In the genomic region with DNA sequence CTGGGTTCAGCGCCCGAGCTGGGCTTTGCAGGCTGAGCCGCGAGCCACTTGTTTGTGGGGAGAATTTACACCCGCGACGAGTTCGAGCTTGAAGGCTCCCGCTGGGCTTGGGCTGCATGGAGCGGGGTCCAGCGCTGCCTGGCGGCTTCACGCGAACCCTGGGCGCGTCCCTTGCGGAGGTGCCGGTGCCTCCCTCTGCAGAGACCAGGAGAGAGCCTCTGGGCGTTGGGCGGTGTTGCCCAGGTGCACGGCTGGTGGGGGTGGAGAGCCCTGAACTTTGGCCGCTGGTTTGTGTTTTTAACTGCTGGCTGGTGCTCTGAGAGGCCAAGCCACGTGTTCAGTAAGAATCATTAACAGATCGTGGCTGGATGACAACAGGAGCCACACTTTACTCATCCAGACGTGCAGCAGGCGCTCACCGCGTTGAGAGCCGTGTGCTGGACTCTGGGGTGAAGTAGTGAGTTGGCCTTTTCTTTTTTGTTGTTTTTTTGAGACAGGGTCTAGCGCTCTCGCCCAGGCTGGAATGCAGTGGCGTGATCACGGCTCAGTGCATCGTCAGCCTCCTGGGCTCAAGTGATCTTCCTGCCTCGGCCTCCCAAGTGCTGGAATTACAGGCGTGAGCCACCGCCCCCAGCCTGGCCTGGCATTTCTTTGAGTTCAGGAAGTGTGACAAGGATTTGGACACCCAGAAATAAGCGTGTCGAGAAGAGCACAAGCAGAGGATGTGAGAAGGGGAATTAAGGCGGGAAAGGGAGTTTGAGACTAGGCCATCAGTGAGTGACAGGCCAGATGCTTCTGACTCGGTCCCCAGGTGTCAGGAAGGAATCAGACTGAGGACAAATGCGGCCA, we compare ENCODE assay signal across 8 cellular contexts. TPM values are rescaled to one million over a fixed set of nuclear protein-coding genes. Genes with fewer than 3 reads are reported as not detected.
DNase-seq lines count a peak whose midpoint lies in the region; ATAC-seq and TF ChIP-seq lines count a peak whose summit lies in the region.

No MANE protein-coding gene starts in this region.

- 7 to 17% methylated on average over 28 to 38 of the region's 42 CpGs for WGBS in lower leg skin, 2 donors
- WGBS in thyroid gland, 2 donors: 10 to 17% methylated on average over 22 to 28 of the region's 42 CpGs

- POLR2A ChIA-PET in A673 (lab: Charles Lee; ENCODE audit: low non-redundant PET): interaction anchor here (0.5 kb wide), 1 partner anchor 118 kb away, joined by 5 read pairs; no protein-coding TSS in a partner anchor

- intact Hi-C loops in A673 (cut with micrococcal nuclease; ENCODE audit: unreplicated experiment) (no loop called here), lower leg skin (cut with DNase I; ENCODE audit: low total_unique reads) (no loop called here), thyroid gland (cut with DNase I) (no loop called here)

- H3K36me3 Mint-ChIP-seq in chondrocyte (ENCODE audit: low read depth): peaks cover 11% of the 10 kb centered on the region

- no peaks in the 10 kb centered on the region for H3K9me3 ChIP-seq in A673 (ENCODE audit: low read depth, low read length, poor library complexity, severe bottlenecking)
- H3K9me3 ChIP-seq in thyroid gland: no peaks in the 10 kb centered on the region

- H3K4me3 ChIP-seq in A673 (ENCODE audit: low read depth, low read length, poor library complexity, severe bottlenecking): peak overlapping the region; percentile 72
- H3K4me3 ChIP-seq in GM12865 (ENCODE audit: low read depth, low read length): peak overlapping the region; percentile 62
- H3K4me3 ChIP-seq in lower leg skin (ENCODE audit: low read depth, poor library complexity, severe bottlenecking): peak overlapping the region; percentile 71
- H3K4me3 ChIP-seq in thyroid gland (replicated peaks in 1 of 3): peak overlapping the region; percentile 59 to 77 (median 63)

- no peaks in the 10 kb centered on the region for H3K27me3 Mint-ChIP-seq in chondrocyte (ENCODE audit: low read depth)

- peak overlapping the region; percentile 98 for H3K27ac Mint-ChIP-seq in chondrocyte (ENCODE audit: unreplicated experiment)

- peaks cover 15% of the 10 kb centered on the region for H3K4me1 Mint-ChIP-seq in chondrocyte (ENCODE audit: low read depth)

- peaks cover 39% of the 10 kb centered on the region for H3K36me3 ChIP-seq in A673 (ENCODE audit: insufficient read depth, low read length, poor library complexity, severe bottlenecking)
- peaks cover 11 to 16% of the 10 kb centered on the region in 2 donors for H3K36me3 ChIP-seq in thyroid gland

- H3K27me3 ChIP-seq in A673 (replicated peaks; ENCODE audit: insufficient read depth, low read depth, low read length, poor library complexity): no peaks in the 10 kb centered on the region
- no peaks in the 10 kb centered on the region for H3K27me3 ChIP-seq in thyroid gland

- CTCF ChIA-PET in A673 (lab: Charles Lee): interaction anchor here (0.5 to 0.8 kb wide), 2 partner anchors 71 to 84 kb away, joined by 3 read pairs; no protein-coding TSS in a partner anchor

- peak overlapping the region; percentile 95 for H3K27ac ChIP-seq in A673 (ENCODE audit: low read depth, low read length, poor library complexity, severe bottlenecking)
- H3K27ac ChIP-seq in thyroid gland: peak overlapping the region; percentile 78 to 84 (median 83)

- DNase-seq in A673 (ENCODE audit: low spot score) (no peak), GM12865 (ENCODE audit: low read depth) (peak; percentile 46), NCI-H69 (lab: John Stamatoyannopoulos, UW) (peak; percentile 68), chondrocyte (ENCODE audit: low spot score) (peak; percentile 60), lower leg skin (ENCODE audit: low spot score in 2 of 2) (no peak), thyroid gland (peak; percentile 80 to 82), G401 (ENCODE audit: low spot score) (no peak)

- in situ Hi-C loops in G401 (cut with HindIII; ENCODE audit: low sequenced_read_pairs): no loop called here

- TF ChIP-seq POLR2A in lower leg skin (IDR thresholded peaks at IDR 0.05) (no peak), thyroid gland (IDR thresholded peaks at IDR 0.05) (peak in 1 of 2 donors; percentile 31)

- ATAC-seq in HG02642 (IDR thresholded peaks at IDR 0.05; ENCODE audit: poor library complexity, unreplicated experiment): peak; percentile 42

- H3K9me3 Mint-ChIP-seq in chondrocyte (ENCODE audit: low read depth): peaks cover 5% of the 10 kb centered on the region

- peaks cover 7% of the 10 kb centered on the region for H3K4me1 ChIP-seq in A673 (ENCODE audit: insufficient read depth, low read length, poor library complexity, severe bottlenecking)
- H3K4me1 ChIP-seq in thyroid gland: peaks cover 8 to 11% of the 10 kb centered on the region in 2 donors

- TF ChIP-seq CTCF in A673 (conservative IDR thresholded peaks at IDR 0.05; ENCODE audit: low read depth, low read length) (0 out of 2 replicates have a peak, but pooled peaks have one; percentile 13), GM12865 (IDR thresholded peaks at IDR 0.05; ENCODE audit: insufficient read depth, low read depth, low read length, missing control alignments) (no peak), chondrocyte (IDR thresholded peaks at IDR 0.05) (peak; percentile 37), lower leg skin (IDR thresholded peaks at IDR 0.05) (no peak), thyroid gland (IDR thresholded peaks at IDR 0.05) (no peak)

- BruUV-seq in A673 (replicated peaks; lab: Mats Ljungman, UMichigan): TSS peak; percentile 65

- peak overlapping the region; percentile 84 for H3K4me3 Mint-ChIP-seq in chondrocyte (ENCODE audit: unreplicated experiment)

RNA-seq across cellular contexts. Expression of a gene that starts 0.8 kb away (rescaled TPM):
- total RNA-seq in A673 (2021) (98.0 and 104 TPM in 2 replicates), chondrocyte (43.7 to 63.0 TPM (median 45.8 TPM) in 3 replicates), lower leg skin (10 to 100 TPM; 34.6 to 69.1 (median 40.9) TPM), thyroid gland (100 to 1,000 TPM in 1 of 4 donors, 10 to 100 TPM in 3; 88.7 to 109 (median 91.3) TPM)
- 57.2 and 58.8 TPM in 2 replicates for total RNA-seq in G401 (2014; rRNA removed; shearing (Covaris generic))

RNA-seq across cellular contexts. Expression of a gene that starts 14.2 kb away (rescaled TPM):
- total RNA-seq in A673 (2021) (15.8 and 19.1 TPM in 2 replicates), chondrocyte (7.0 to 10.3 TPM (median 9.3 TPM) in 3 replicates), lower leg skin (10 to 100 TPM; 18.3 to 34.6 (median 28.4) TPM), thyroid gland (10 to 100 TPM; 22.4 to 31.9 (median 27.7) TPM)
- 94.8 and 114 TPM in 2 replicates for total RNA-seq in G401 (2014; rRNA removed; shearing (Covaris generic))

RNA-seq across cellular contexts. Expression of a gene that starts 29.7 kb away (rescaled TPM):
- total RNA-seq in A673 (2021) (39.1 and 46.7 TPM in 2 replicates), chondrocyte (8.8 to 12.6 TPM (median 10.3 TPM) in 3 replicates), lower leg skin (1 to 10 TPM; 1.1 to 4.1 (median 2.5) TPM), thyroid gland (1 to 10 TPM; 6.0 to 8.9 (median 7.5) TPM)
- 2.9 and 7.3 TPM in 2 replicates for total RNA-seq in G401 (2014; rRNA removed; shearing (Covaris generic))

RNA-seq across cellular contexts. Expression of a gene that starts 29.8 kb away (rescaled TPM):
- total RNA-seq in A673 (2021) (104 and 110 TPM in 2 replicates), chondrocyte (65.3 to 76.8 TPM (median 69.9 TPM) in 3 replicates), lower leg skin (100 to 1,000 TPM in 1 of 4 donors, 10 to 100 TPM in 3; 78.3 to 141 (median 91.1) TPM), thyroid gland (10 to 100 TPM; 66.8 to 95.1 (median 76.0) TPM)
- total RNA-seq in G401 (2014; rRNA removed; shearing (Covaris generic)): 198 and 238 TPM in 2 replicates

RNA-seq across cellular contexts. Expression of a gene that starts 33.4 kb away (rescaled TPM):
- 3.4 and 5.6 TPM in 2 replicates for total RNA-seq in A673 (2021)
- 20.3 to 26.6 TPM (median 20.4 TPM) in 3 replicates for total RNA-seq in chondrocyte
- total RNA-seq in lower leg skin: 1 to 10 TPM; 5.8 to 9.8 (median 7.0) TPM
- 10 to 100 TPM in 1 of 4 donors, 1 to 10 TPM in 3; 3.1 to 15.6 (median 9.0) TPM for total RNA-seq in thyroid gland
- total RNA-seq in G401 (2014; rRNA removed; shearing (Covaris generic)): 7.3 and 7.6 TPM in 2 replicates

Comparison
In these comparisons a context has a peak if more than half of its experiments do, and no peak if none do; other contexts are left out.
1. DNase-seq: peak in GM12865 (single experiment), NCI-H69 (single experiment), chondrocyte (single experiment) and thyroid gland (2 of 2); none in A673 (single experiment), lower leg skin (0 of 2) and G401 (single experiment).
2. CTCF ChIP-seq: peak in A673 (single experiment) and chondrocyte (single experiment); none in GM12865 (single experiment), lower leg skin (0 of 3) and thyroid gland (0 of 6).
3. Peak in every context shown above with its lines, with median percentiles within 50 percentile points of each other: H3K4me3 ChIP-seq.